21 cellular contexts compared by ENCODE assay signal in genomic region chr12:49535921-49536525, GRCh38. TPM values are rescaled to one million over a fixed set of nuclear protein-coding genes. Genes with fewer than 3 reads are reported as not detected.
A peak's percentile ranks its signal among the peaks of the same experiment; 100 is the strongest.
DNase-seq lines count a peak whose midpoint lies in the region; ATAC-seq and TF ChIP-seq lines count a peak whose summit lies in the region.
"Had no signal": no experiment of that assay in that cellular context is flagged by ENCODE, and none has a peak within 500 bp of the region (broad histone marks: within the 10 kb centered on the region; RNA-seq: fewer than 3 reads in every experiment).

No MANE protein-coding gene starts in this region.

- H3T11ph ChIP-seq in H9 (ENCODE audit: low read length) = no peak overlapping the region

- no peaks in the 10 kb centered on the region for H3K79me1 ChIP-seq in H9 (ENCODE audit: insufficient read depth, low read depth, low read length, poor library complexity, severe bottlenecking)

- no peak overlapping the region for H4K91ac ChIP-seq in H9 (ENCODE audit: insufficient read length, low read depth, low read length)

- H3K18ac ChIP-seq in H9 (ENCODE audit: insufficient read length, low read depth, low read length) = no peak overlapping the region

- H3K23me2 ChIP-seq in H9 (ENCODE audit: insufficient read length, low read depth, low read length, poor library complexity, severe bottlenecking) = peaks cover 10% of the 10 kb centered on the region

- peaks cover 0 to 25% (median 13%) of the 10 kb centered on the region in 4 donors for H3K4me1 Mint-ChIP-seq in CD4-positive, CD25-positive, alpha-beta regulatory T cell
- H3K4me1 Mint-ChIP-seq in H9 (peaks cover 9 to 23% of the 10 kb centered on the region in 2 experiments), nephron (peaks cover 24% of the 10 kb centered on the region)
- no peaks in the 10 kb centered on the region for H3K4me1 Mint-ChIP-seq in activated T-helper 1 cell treated with anti-CD3 and anti-CD28 coated beads, Interleukin-12 subunit alpha, Interleukin-12 subunit beta, Interleukin-2, Interleukin-4 antibody, amounts not matched to agents 30 ng/mL and 10 ng/mL and 1 ng/mL, durations not matched to agents 14 hours and 24 hours and 36 hours (ENCODE audit: low read depth)
- peaks cover 25% of the 10 kb centered on the region for H3K4me1 Mint-ChIP-seq in stimulated activated naive CD8-positive, alpha-beta T cell treated with anti-CD3 and anti-CD28 coated beads, Interleukin-15, amount 100 ng/mL, for 72 hours
- peaks cover 6% of the 10 kb centered on the region for H3K4me1 Mint-ChIP-seq in activated CD4-positive, alpha-beta memory T cell treated with anti-CD3 and anti-CD28 coated beads for 36 hours (ENCODE audit: low read depth)

- H2BK15ac ChIP-seq in H9 (ENCODE audit: low read depth, low read length) = no peak overlapping the region

- TF ChIP-seq CTCF in H9 (conservative IDR thresholded peaks at IDR 0.05) (no peak), nephron (IDR thresholded peaks at IDR 0.05; ENCODE audit: unreplicated experiment in 3 of 3) (no peak), omental fat pad (IDR thresholded peaks at IDR 0.05) (no peak)

- peak overlapping the region in 3 of 4 donors; percentile 38 to 53 (median 52) for H3K4me3 Mint-ChIP-seq in CD4-positive, CD25-positive, alpha-beta regulatory T cell
- H3K4me3 Mint-ChIP-seq in H9 (no peak overlapping the region), nephron (peak overlapping the region; percentile 19 to 80 (median 36))
- peak overlapping the region; percentile 8 for H3K4me3 Mint-ChIP-seq in activated T-helper 1 cell treated with anti-CD3 and anti-CD28 coated beads, Interleukin-12 subunit alpha, Interleukin-12 subunit beta, Interleukin-2, Interleukin-4 antibody, amounts not matched to agents 30 ng/mL and 10 ng/mL and 1 ng/mL, durations not matched to agents 14 hours and 24 hours and 36 hours
- no peak overlapping the region for H3K4me3 Mint-ChIP-seq in stimulated activated naive CD8-positive, alpha-beta T cell treated with anti-CD3 and anti-CD28 coated beads, Interleukin-15, amount 100 ng/mL, for 72 hours
- no peak overlapping the region for H3K4me3 Mint-ChIP-seq in activated CD4-positive, alpha-beta memory T cell treated with anti-CD3 and anti-CD28 coated beads for 36 hours
- H3K4me3 Mint-ChIP-seq: activated naive CD4-positive, alpha-beta T cell treated with anti-CD3 and anti-CD28 coated beads, Interleukin-2, amount 10 ng/mL, durations not matched to agents 7 days and 5 days; activated T-cell treated with anti-CD3 and anti-CD28 coated beads, Interleukin-2, amount 50 U/mL, for 72 hours; stimulated activated naive B cell treated with anti-CD40 and anti-IgM and Interleukin-4, amounts not matched to agents 10 μg/mL and 1 μg/mL and 100 μg/mL, for 72 hours had no signal

- no peaks in the 10 kb centered on the region for H3K36me3 ChIP-seq in CD4-positive, CD25-positive, alpha-beta regulatory T cell (ENCODE audit: control insufficient read depth, insufficient read depth, low read length)

- POLR2A ChIA-PET in activated CD4-positive, alpha-beta memory T cell treated with anti-CD3 and anti-CD28 coated beads for 36 hours (lab: Charles Lee) = interaction anchor here (1.2 kb wide), 1 partner anchor 169 kb away, joined by 4 read pairs; the partner anchor contains the start of gene SPATS2

- no peak overlapping the region for H2BK12ac ChIP-seq in H9 (ENCODE audit: insufficient read length, low read depth, low read length)

- no peak overlapping the region for H2AK5ac ChIP-seq in H9 (ENCODE audit: insufficient read length, low read length)

- peaks cover 27% of the 10 kb centered on the region for H3K4me1 ChIP-seq in CD4-positive, CD25-positive, alpha-beta regulatory T cell (ENCODE audit: control insufficient read depth, insufficient read depth, low read length, poor library complexity, severe bottlenecking)
- no peaks in the 10 kb centered on the region; the same call in 1 of the 2 replicates for H3K4me1 ChIP-seq in H9 (ENCODE audit: insufficient read depth, low read length)

- no peak overlapping the region for H3K27ac ChIP-seq in CD4-positive, CD25-positive, alpha-beta regulatory T cell (ENCODE audit: insufficient read depth, low read length, poor library complexity, severe bottlenecking)
- H3K27ac ChIP-seq in H9 (ENCODE audit: insufficient read length, low read depth, low read length) = no peak overlapping the region
- H3K27ac ChIP-seq: HL-60 had no signal

- ATAC-seq in CD4-positive, CD25-positive, alpha-beta regulatory T cell (ENCODE audit: low read depth in 2 of 2) = no peak
- no peak for ATAC-seq in omental fat pad (ENCODE audit: low FRiP score)
- ATAC-seq in GM19328 (IDR thresholded peaks at IDR 0.05; ENCODE audit: unreplicated experiment) = no peak
- no peak for ATAC-seq in stimulated activated naive CD8-positive, alpha-beta T cell treated with anti-CD3 and anti-CD28 coated beads, Interleukin-15, amount 100 ng/mL, for 72 hours
- ATAC-seq: activated T-cell treated with anti-CD3 and anti-CD28 coated beads, Interleukin-2, amount 50 U/mL, for 72 hours; GM12878; left colon; naive thymus-derived CD8-positive, alpha-beta T cell; stimulated activated naive B cell treated with anti-CD40 and anti-IgM and Interleukin-4, amounts not matched to agents 10 μg/mL and 1 μg/mL and 100 μg/mL, for 72 hours had no signal

- peaks cover 0 to 2% (median 0%) of the 10 kb centered on the region in 7 donors for H3K9me3 Mint-ChIP-seq in CD4-positive, CD25-positive, alpha-beta regulatory T cell
- H3K9me3 Mint-ChIP-seq in H9 (no peaks in the 10 kb centered on the region; a peak in 1 of 5 replicates), nephron (no peaks in the 10 kb centered on the region)
- no peaks in the 10 kb centered on the region for H3K9me3 Mint-ChIP-seq in activated T-helper 1 cell treated with anti-CD3 and anti-CD28 coated beads, Interleukin-12 subunit alpha, Interleukin-12 subunit beta, Interleukin-2, Interleukin-4 antibody, amounts not matched to agents 30 ng/mL and 10 ng/mL and 1 ng/mL, durations not matched to agents 14 hours and 24 hours and 36 hours
- no peaks in the 10 kb centered on the region for H3K9me3 Mint-ChIP-seq in stimulated activated naive CD8-positive, alpha-beta T cell treated with anti-CD3 and anti-CD28 coated beads, Interleukin-15, amount 100 ng/mL, for 72 hours
- H3K9me3 Mint-ChIP-seq in activated CD4-positive, alpha-beta memory T cell treated with anti-CD3 and anti-CD28 coated beads for 36 hours = no peaks in the 10 kb centered on the region
- H3K9me3 Mint-ChIP-seq: activated naive CD4-positive, alpha-beta T cell treated with anti-CD3 and anti-CD28 coated beads, Interleukin-2, amount 10 ng/mL, durations not matched to agents 7 days and 5 days; activated T-cell treated with anti-CD3 and anti-CD28 coated beads, Interleukin-2, amount 50 U/mL, for 72 hours; naive thymus-derived CD8-positive, alpha-beta T cell; stimulated activated naive B cell treated with anti-CD40 and anti-IgM and Interleukin-4, amounts not matched to agents 10 μg/mL and 1 μg/mL and 100 μg/mL, for 72 hours had no signal

- no peaks in the 10 kb centered on the region for H3K36me3 Mint-ChIP-seq in CD4-positive, CD25-positive, alpha-beta regulatory T cell
- H3K36me3 Mint-ChIP-seq in H9 (ENCODE audit: insufficient read depth in 1 of 3, low read depth in 3 of 3) = no peaks in the 10 kb centered on the region
- no peaks in the 10 kb centered on the region for H3K36me3 Mint-ChIP-seq in activated T-helper 1 cell treated with anti-CD3 and anti-CD28 coated beads, Interleukin-12 subunit alpha, Interleukin-12 subunit beta, Interleukin-2, Interleukin-4 antibody, amounts not matched to agents 30 ng/mL and 10 ng/mL and 1 ng/mL, durations not matched to agents 14 hours and 24 hours and 36 hours (ENCODE audit: low read depth)
- no peaks in the 10 kb centered on the region for H3K36me3 Mint-ChIP-seq in nephron (ENCODE audit: low read depth)
- no peaks in the 10 kb centered on the region for H3K36me3 Mint-ChIP-seq in activated CD4-positive, alpha-beta memory T cell treated with anti-CD3 and anti-CD28 coated beads for 36 hours
- H3K36me3 Mint-ChIP-seq: activated naive CD4-positive, alpha-beta T cell treated with anti-CD3 and anti-CD28 coated beads, Interleukin-2, amount 10 ng/mL, durations not matched to agents 7 days and 5 days; naive thymus-derived CD8-positive, alpha-beta T cell had no signal

- H2AFZ ChIP-seq in H9 (ENCODE audit: low read length) = no peak overlapping the region

- no peak overlapping the region for H3K14ac ChIP-seq in H9 (ENCODE audit: insufficient read depth, low read length)

- H4K5ac ChIP-seq in H9 (ENCODE audit: insufficient read length, low read depth, low read length) = no peak overlapping the region

- no peaks in the 10 kb centered on the region for H4K20me1 ChIP-seq in H9 (ENCODE audit: control insufficient read depth, insufficient read depth, insufficient read length)

- H3K9me3 ChIP-seq in CD4-positive, CD25-positive, alpha-beta regulatory T cell (ENCODE audit: control insufficient read depth in 2 of 2, low read length in 2 of 2) = no peaks in the 10 kb centered on the region
- no peaks in the 10 kb centered on the region for H3K9me3 ChIP-seq in H9 (ENCODE audit: control insufficient read depth, low read depth, low read length)

- H3K27ac Mint-ChIP-seq in CD4-positive, CD25-positive, alpha-beta regulatory T cell = no peak overlapping the region
- H3K27ac Mint-ChIP-seq in H9 (no peak overlapping the region), nephron (peak overlapping the region in 1 of 3 experiments; percentile 44)
- H3K27ac Mint-ChIP-seq in activated T-helper 1 cell treated with anti-CD3 and anti-CD28 coated beads, Interleukin-12 subunit alpha, Interleukin-12 subunit beta, Interleukin-2, Interleukin-4 antibody, amounts not matched to agents 30 ng/mL and 10 ng/mL and 1 ng/mL, durations not matched to agents 14 hours and 24 hours and 36 hours = no peak overlapping the region
- no peak overlapping the region for H3K27ac Mint-ChIP-seq in stimulated activated naive CD8-positive, alpha-beta T cell treated with anti-CD3 and anti-CD28 coated beads, Interleukin-15, amount 100 ng/mL, for 72 hours
- H3K27ac Mint-ChIP-seq in activated CD4-positive, alpha-beta memory T cell treated with anti-CD3 and anti-CD28 coated beads for 36 hours = no peak overlapping the region
- H3K27ac Mint-ChIP-seq: activated naive CD4-positive, alpha-beta T cell treated with anti-CD3 and anti-CD28 coated beads, Interleukin-2, amount 10 ng/mL, durations not matched to agents 7 days and 5 days; activated T-cell treated with anti-CD3 and anti-CD28 coated beads, Interleukin-2, amount 50 U/mL, for 72 hours; stimulated activated naive B cell treated with anti-CD40 and anti-IgM and Interleukin-4, amounts not matched to agents 10 μg/mL and 1 μg/mL and 100 μg/mL, for 72 hours had no signal

- no peak overlapping the region for H3K9ac ChIP-seq in H9 (ENCODE audit: extremely low read depth, insufficient read length, low read length)

- H3K27me3 Mint-ChIP-seq in CD4-positive, CD25-positive, alpha-beta regulatory T cell = peaks cover 50% of the 10 kb centered on the region
- H3K27me3 Mint-ChIP-seq in H9 (ENCODE audit: low read depth) = peaks cover 72% of the 10 kb centered on the region
- H3K27me3 Mint-ChIP-seq in activated T-helper 1 cell treated with anti-CD3 and anti-CD28 coated beads, Interleukin-12 subunit alpha, Interleukin-12 subunit beta, Interleukin-2, Interleukin-4 antibody, amounts not matched to agents 30 ng/mL and 10 ng/mL and 1 ng/mL, durations not matched to agents 14 hours and 24 hours and 36 hours (ENCODE audit: insufficient read depth) = peaks cover 42% of the 10 kb centered on the region
- H3K27me3 Mint-ChIP-seq in nephron (ENCODE audit: low read depth) = peaks cover 58% of the 10 kb centered on the region
- H3K27me3 Mint-ChIP-seq in stimulated activated naive CD8-positive, alpha-beta T cell treated with anti-CD3 and anti-CD28 coated beads, Interleukin-15, amount 100 ng/mL, for 72 hours = peaks cover 50% of the 10 kb centered on the region
- H3K27me3 Mint-ChIP-seq in activated CD4-positive, alpha-beta memory T cell treated with anti-CD3 and anti-CD28 coated beads for 36 hours = peaks cover 15% of the 10 kb centered on the region

- WGBS in H9 (ENCODE audit: extremely low coverage, insufficient read length, low lambda C conversion rate) = no CpG with 5 or more reads among the region's 6 CpGs

- no peaks in the 10 kb centered on the region for H3K79me2 ChIP-seq in H9 (ENCODE audit: insufficient read depth, low read length)

- no peak overlapping the region for H3K4ac ChIP-seq in H9 (ENCODE audit: low read depth, low read length)

- no peak overlapping the region for H3K4me3 ChIP-seq in CD4-positive, CD25-positive, alpha-beta regulatory T cell (ENCODE audit: low read depth, low read length)
- H3K4me3 ChIP-seq: GM12878 had no signal

- intact Hi-C loops in activated T-helper 1 cell treated with anti-CD3 and anti-CD28 coated beads, Interleukin-12 subunit alpha, Interleukin-12 subunit beta, Interleukin-2, Interleukin-4 antibody, amounts not matched to agents 30 ng/mL and 10 ng/mL and 1 ng/mL, durations not matched to agents 14 hours and 24 hours and 36 hours (cut with micrococcal nuclease) = loop anchor here (5.0 kb wide), 1 partner anchor 86 kb away; the partner anchor contains the start of gene PRPF40B
- intact Hi-C loops in activated CD4-positive, alpha-beta memory T cell treated with anti-CD3 and anti-CD28 coated beads for 36 hours (cut with micrococcal nuclease) = no loop called here

- CTCF ChIA-PET in activated CD4-positive, alpha-beta memory T cell treated with anti-CD3 and anti-CD28 coated beads for 36 hours (lab: Charles Lee) = interaction anchor here (0.6 to 1.6 kb wide), 2 partner anchors 177 to 472 kb away, joined by 3 to 6 read pairs; no protein-coding TSS in a partner anchor

- H2BK20ac ChIP-seq in H9 (ENCODE audit: low read depth, low read length, poor library complexity, severe bottlenecking) = no peak overlapping the region

- DNase-seq in CD4-positive, CD25-positive, alpha-beta regulatory T cell = no peak
- DNase-seq in H9 (peak; percentile 14), omental fat pad (ENCODE audit: low spot score) (no peak)
- no peak for DNase-seq in activated T-helper 1 cell treated with anti-CD3 and anti-CD28 coated beads, Interleukin-12 subunit alpha, Interleukin-12 subunit beta, Interleukin-2, Interleukin-4 antibody, amounts not matched to agents 30 ng/mL and 10 ng/mL and 1 ng/mL, durations not matched to agents 14 hours and 24 hours and 36 hours (ENCODE audit: low spot score)
- no peak for DNase-seq in stimulated activated naive CD8-positive, alpha-beta T cell treated with anti-CD3 and anti-CD28 coated beads, Interleukin-15, amount 100 ng/mL, for 72 hours
- DNase-seq in activated CD4-positive, alpha-beta memory T cell treated with anti-CD3 and anti-CD28 coated beads for 36 hours = no peak
- DNase-seq: activated CD4-positive, CD25-positive, alpha-beta regulatory T cell treated with anti-CD3 and anti-CD28 coated beads, Interleukin-2, amount 50 U/mL, for 72 hours; activated naive CD4-positive, alpha-beta T cell treated with anti-CD3 and anti-CD28 coated beads, Interleukin-2, amount 10 ng/mL, durations not matched to agents 7 days and 5 days; activated T-cell treated with anti-CD3 and anti-CD28 coated beads, Interleukin-2, amount 50 U/mL, for 72 hours; amygdala; cortex of kidney; left colon; mesendoderm; naive thymus-derived CD8-positive, alpha-beta T cell; NCI-H1417 treated with DMSO at 0.1 percent for 48 hours; NCI-H510A treated with DMSO at 0.1 percent for 48 hours; stimulated activated naive B cell treated with anti-CD40 and anti-IgM and Interleukin-4, amounts not matched to agents 10 μg/mL and 1 μg/mL and 100 μg/mL, for 72 hours had no signal

- no peak overlapping the region for H4K8ac ChIP-seq in H9 (replicated peaks; ENCODE audit: insufficient read length, low read depth, low read length)

- no peak overlapping the region for H2BK120ac ChIP-seq in H9 (ENCODE audit: low read depth, low read length, poor library complexity, severe bottlenecking)

- no peak overlapping the region for H3K23ac ChIP-seq in H9 (ENCODE audit: insufficient read length, low read depth, low read length)

- peaks cover 3% of the 10 kb centered on the region for H3K27me3 ChIP-seq in CD4-positive, CD25-positive, alpha-beta regulatory T cell (ENCODE audit: control insufficient read depth, insufficient read depth, low read length)
- peaks cover 43% of the 10 kb centered on the region for H3K27me3 ChIP-seq in H9 (ENCODE audit: insufficient read depth, low read length)

- H3K4me2 ChIP-seq in H9 (ENCODE audit: insufficient read depth, insufficient read length, low read length) = no peak overlapping the region

- H2BK5ac ChIP-seq in H9 (ENCODE audit: insufficient read length, low read length) = no peak overlapping the region

- H3K56ac ChIP-seq in H9 (ENCODE audit: insufficient read length, low read depth, low read length) = no peak overlapping the region

RNA-seq across cellular contexts. Expression of gene KCNH3, which starts 2.8 kb away (rescaled TPM):
- total RNA-seq in CD4-positive, CD25-positive, alpha-beta regulatory T cell = 1.2 TPM
- 1 to 10 TPM; 1.1 to 2.1 (median 1.5) TPM for polyA plus RNA-seq in CD4-positive, CD25-positive, alpha-beta regulatory T cell
- total RNA-seq in H9 (2021) (0.26 and 0.39 TPM in 2 replicates), omental fat pad (1 to 10 TPM in 1 of 4 donors, under 1 TPM in 3; 0.63 to 1.7 (median 0.79) TPM)
- 0.93 and 1.6 TPM in 2 replicates for total RNA-seq in activated T-helper 1 cell treated with anti-CD3 and anti-CD28 coated beads, Interleukin-12 subunit alpha, Interleukin-12 subunit beta, Interleukin-2, Interleukin-4 antibody, amounts not matched to agents 30 ng/mL and 10 ng/mL and 1 ng/mL, durations not matched to agents 14 hours and 24 hours and 36 hours
- 1 to 10 TPM; 1.2 to 1.3 TPM for total RNA-seq in activated CD4-positive, alpha-beta memory T cell treated with anti-CD3 and anti-CD28 coated beads for 36 hours

RNA-seq across cellular contexts. Expression of gene MCRS1, which starts 31.9 kb away (rescaled TPM):
- total RNA-seq in CD4-positive, CD25-positive, alpha-beta regulatory T cell = 72.8 TPM
- 10 to 100 TPM; 62.8 to 81.0 (median 67.8) TPM for polyA plus RNA-seq in CD4-positive, CD25-positive, alpha-beta regulatory T cell
- total RNA-seq in H9 (2021) = 98.7 and 103 TPM in 2 replicates
- 77.1 and 77.9 TPM in 2 replicates for total RNA-seq in activated T-helper 1 cell treated with anti-CD3 and anti-CD28 coated beads, Interleukin-12 subunit alpha, Interleukin-12 subunit beta, Interleukin-2, Interleukin-4 antibody, amounts not matched to agents 30 ng/mL and 10 ng/mL and 1 ng/mL, durations not matched to agents 14 hours and 24 hours and 36 hours
- total RNA-seq in omental fat pad = 10 to 100 TPM; 31.2 to 57.2 (median 33.1) TPM
- 10 to 100 TPM; 52.3 to 56.8 TPM for total RNA-seq in activated CD4-positive, alpha-beta memory T cell treated with anti-CD3 and anti-CD28 coated beads for 36 hours

Comparison
In these comparisons a context has a peak if more than half of its experiments do, and no peak if none do; other contexts are left out.
1. H3K4me3 Mint-ChIP-seq: peak in CD4-positive, CD25-positive, alpha-beta regulatory T cell (3 of 4), activated T-helper 1 cell treated with anti-CD3 and anti-CD28 coated beads, Interleukin-12 subunit alpha, Interleukin-12 subunit beta, Interleukin-2, Interleukin-4 antibody, amounts not matched to agents 30 ng/mL and 10 ng/mL and 1 ng/mL, durations not matched to agents 14 hours and 24 hours and 36 hours (single experiment) and nephron (3 of 3); none in H9 (0 of 2), stimulated activated naive CD8-positive, alpha-beta T cell treated with anti-CD3 and anti-CD28 coated beads, Interleukin-15, amount 100 ng/mL, for 72 hours (0 of 2) and activated CD4-positive, alpha-beta memory T cell treated with anti-CD3 and anti-CD28 coated beads for 36 hours (single experiment).